1 cellular context compared by ENCODE assay signal in the genomic region with DNA sequence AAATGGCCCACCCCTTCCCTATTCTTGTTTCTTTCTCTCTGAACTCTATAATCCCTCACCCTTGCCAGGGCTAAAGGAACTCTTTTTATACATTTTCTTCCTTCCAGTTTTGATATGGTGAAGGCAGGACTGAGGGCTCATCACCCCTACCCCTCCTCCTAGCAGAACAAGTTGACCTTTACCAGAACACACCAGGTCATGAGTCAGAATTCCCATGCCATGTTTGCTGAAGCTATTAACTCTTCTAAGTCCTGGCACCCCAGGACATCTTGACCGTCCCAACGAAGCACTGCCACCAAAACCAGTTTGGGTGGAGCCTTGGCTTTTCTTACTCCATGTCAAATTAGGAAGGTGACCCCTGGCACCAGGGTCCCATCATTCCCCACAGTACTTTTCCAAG.
TF ChIP-seq lines count a peak whose summit lies in the region.

No MANE protein-coding gene starts in this region.

TF ChIP-seq in GM23338, 12 proteins besides CTCF, POLR2A, EP300 and RAD21 (continued from another document):
- TF ChIP-seq, protein P1, sequence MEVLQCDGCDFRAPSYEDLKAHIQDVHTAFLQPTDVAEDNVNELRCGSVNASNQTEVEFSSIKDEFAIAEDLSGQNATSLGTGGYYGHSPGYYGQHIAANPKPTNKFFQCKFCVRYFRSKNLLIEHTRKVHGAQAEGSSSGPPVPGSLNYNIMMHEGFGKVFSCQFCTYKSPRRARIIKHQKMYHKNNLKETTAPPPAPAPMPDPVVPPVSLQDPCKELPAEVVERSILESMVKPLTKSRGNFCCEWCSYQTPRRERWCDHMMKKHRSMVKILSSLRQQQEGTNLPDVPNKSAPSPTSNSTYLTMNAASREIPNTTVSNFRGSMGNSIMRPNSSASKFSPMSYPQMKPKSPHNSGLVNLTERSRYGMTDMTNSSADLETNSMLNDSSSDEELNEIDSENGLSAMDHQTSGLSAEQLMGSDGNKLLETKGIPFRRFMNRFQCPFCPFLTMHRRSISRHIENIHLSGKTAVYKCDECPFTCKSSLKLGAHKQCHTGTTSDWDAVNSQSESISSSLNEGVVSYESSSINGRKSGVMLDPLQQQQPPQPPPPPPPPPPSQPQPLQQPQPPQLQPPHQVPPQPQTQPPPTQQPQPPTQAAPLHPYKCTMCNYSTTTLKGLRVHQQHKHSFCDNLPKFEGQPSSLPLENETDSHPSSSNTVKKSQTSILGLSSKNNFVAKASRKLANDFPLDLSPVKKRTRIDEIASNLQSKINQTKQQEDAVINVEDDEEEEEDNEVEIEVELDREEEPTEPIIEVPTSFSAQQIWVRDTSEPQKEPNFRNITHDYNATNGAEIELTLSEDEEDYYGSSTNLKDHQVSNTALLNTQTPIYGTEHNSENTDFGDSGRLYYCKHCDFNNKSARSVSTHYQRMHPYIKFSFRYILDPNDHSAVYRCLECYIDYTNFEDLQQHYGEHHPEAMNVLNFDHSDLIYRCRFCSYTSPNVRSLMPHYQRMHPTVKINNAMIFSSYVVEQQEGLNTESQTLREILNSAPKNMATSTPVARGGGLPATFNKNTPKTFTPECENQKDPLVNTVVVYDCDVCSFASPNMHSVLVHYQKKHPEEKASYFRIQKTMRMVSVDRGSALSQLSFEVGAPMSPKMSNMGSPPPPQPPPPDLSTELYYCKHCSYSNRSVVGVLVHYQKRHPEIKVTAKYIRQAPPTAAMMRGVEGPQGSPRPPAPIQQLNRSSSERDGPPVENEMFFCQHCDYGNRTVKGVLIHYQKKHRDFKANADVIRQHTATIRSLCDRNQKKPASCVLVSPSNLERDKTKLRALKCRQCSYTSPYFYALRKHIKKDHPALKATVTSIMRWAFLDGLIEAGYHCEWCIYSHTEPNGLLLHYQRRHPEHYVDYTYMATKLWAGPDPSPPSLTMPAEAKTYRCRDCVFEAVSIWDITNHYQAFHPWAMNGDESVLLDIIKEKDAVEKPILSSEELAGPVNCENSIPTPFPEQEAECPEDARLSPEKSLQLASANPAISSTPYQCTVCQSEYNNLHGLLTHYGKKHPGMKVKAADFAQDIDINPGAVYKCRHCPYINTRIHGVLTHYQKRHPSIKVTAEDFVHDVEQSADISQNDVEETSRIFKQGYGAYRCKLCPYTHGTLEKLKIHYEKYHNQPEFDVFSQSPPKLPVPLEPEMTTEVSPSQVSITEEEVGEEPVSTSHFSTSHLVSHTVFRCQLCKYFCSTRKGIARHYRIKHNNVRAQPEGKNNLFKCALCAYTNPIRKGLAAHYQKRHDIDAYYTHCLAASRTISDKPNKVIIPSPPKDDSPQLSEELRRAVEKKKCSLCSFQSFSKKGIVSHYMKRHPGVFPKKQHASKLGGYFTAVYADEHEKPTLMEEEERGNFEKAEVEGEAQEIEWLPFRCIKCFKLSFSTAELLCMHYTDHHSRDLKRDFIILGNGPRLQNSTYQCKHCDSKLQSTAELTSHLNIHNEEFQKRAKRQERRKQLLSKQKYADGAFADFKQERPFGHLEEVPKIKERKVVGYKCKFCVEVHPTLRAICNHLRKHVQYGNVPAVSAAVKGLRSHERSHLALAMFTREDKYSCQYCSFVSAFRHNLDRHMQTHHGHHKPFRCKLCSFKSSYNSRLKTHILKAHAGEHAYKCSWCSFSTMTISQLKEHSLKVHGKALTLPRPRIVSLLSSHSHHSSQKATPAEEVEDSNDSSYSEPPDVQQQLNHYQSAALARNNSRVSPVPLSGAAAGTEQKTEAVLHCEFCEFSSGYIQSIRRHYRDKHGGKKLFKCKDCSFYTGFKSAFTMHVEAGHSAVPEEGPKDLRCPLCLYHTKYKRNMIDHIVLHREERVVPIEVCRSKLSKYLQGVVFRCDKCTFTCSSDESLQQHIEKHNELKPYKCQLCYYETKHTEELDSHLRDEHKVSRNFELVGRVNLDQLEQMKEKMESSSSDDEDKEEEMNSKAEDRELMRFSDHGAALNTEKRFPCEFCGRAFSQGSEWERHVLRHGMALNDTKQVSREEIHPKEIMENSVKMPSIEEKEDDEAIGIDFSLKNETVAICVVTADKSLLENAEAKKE (CRISPR knock-in tag; IDR thresholded peaks at IDR 0.05), result no peak
- TF ChIP-seq NANOG (IDR thresholded peaks at IDR 0.05; ENCODE audit: borderline replicate concordance) (no peak), ZNF331 (CRISPR knock-in tag; IDR thresholded peaks at IDR 0.05; ENCODE audit: low read depth) (no peak)
